ENCODE assay signal across 16 cellular contexts in the genomic region with DNA sequence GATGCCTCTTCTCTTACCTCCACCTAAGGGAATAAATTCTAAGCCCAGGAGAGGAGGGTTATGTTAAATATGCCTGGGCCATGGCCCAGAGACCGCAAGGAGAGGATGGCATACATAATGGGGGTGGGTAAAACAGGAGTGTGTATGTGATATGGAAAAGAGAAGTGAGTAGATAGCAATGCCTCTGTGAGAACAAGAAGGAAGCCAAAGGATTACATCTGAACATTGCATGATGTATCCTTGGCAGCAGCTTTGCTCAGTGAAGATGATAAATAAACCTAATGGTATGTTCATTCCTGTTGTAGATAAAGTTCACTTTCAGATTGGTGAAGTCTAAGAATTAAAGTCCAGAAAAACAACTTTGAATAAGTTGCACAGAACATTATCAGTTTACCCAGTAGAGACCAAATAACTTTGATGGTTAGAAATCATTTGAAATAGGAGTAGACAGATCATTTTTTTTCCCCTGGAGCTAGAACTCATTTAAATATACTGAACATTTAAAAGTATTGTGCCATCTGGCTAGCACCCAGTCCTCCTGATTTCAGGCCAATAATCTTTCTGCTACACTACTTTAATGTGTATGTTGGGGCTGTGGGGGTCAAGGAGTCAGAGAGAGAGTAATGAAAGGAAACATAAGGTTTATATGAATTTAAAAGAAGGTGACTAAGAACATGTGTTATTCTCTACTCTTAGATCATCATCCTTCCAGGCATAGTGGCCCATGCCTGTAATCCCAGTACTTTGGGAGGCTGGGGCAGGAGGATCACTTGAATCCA.
DNase-seq lines count a peak whose midpoint lies in the region; TF ChIP-seq lines count a peak whose summit lies in the region.
"Had no signal": no experiment of that assay in that cellular context is flagged by ENCODE, and none has a peak within 500 bp of the region (broad histone marks: within the 10 kb centered on the region; RNA-seq: fewer than 3 reads in every experiment).

No MANE protein-coding gene starts in this region.

- peaks cover 71% of the 10 kb centered on the region for H3K4me1 Mint-ChIP-seq in brain
- peaks cover 21% of the 10 kb centered on the region for H3K4me1 Mint-ChIP-seq in mesothelial cell of epicardium
- H3K4me1 Mint-ChIP-seq: activated CD8-positive, alpha-beta memory T cell treated with anti-CD3 and anti-CD28 coated beads, Interleukin-2, amount 10 ng/mL, durations not matched to agents 7 days and 5 days had no signal

- no peak overlapping the region for H3K4me3 Mint-ChIP-seq in brain
- no peak overlapping the region for H3K4me3 Mint-ChIP-seq in mesothelial cell of epicardium
- H3K4me3 Mint-ChIP-seq: activated CD8-positive, alpha-beta memory T cell treated with anti-CD3 and anti-CD28 coated beads, Interleukin-2, amount 10 ng/mL, durations not matched to agents 7 days and 5 days had no signal

- H3K27ac Mint-ChIP-seq in brain: peak overlapping the region in 4 of 5 experiments; percentile 18 to 81 (median 46)
- H3K27ac Mint-ChIP-seq in mesothelial cell of epicardium: peak overlapping the region; percentile 56
- H3K27ac Mint-ChIP-seq: activated CD8-positive, alpha-beta memory T cell treated with anti-CD3 and anti-CD28 coated beads, Interleukin-2, amount 10 ng/mL, durations not matched to agents 7 days and 5 days had no signal

- peaks cover 0 to 3% (median 0%) of the 10 kb centered on the region in 5 experiments for H3K9me3 Mint-ChIP-seq in brain
- H3K9me3 Mint-ChIP-seq in mesothelial cell of epicardium: no peaks in the 10 kb centered on the region

- DNase-seq in EH (ENCODE audit: low read depth): peak; percentile 51
- peak; percentile 71 for DNase-seq in MV-4-11 (lab: John Stamatoyannopoulos, UW)
- DNase-seq in mesothelial cell of epicardium (ENCODE audit: low spot score in 2 of 2, unreplicated experiment in 2 of 2): no peak
- no peak for DNase-seq in amygdala (lab: John Stamatoyannopoulos, UW)
- DNase-seq in kidney glomerular epithelial cell (lab: John Stamatoyannopoulos, UW): no peak
- DNase-seq in NCI-H748 treated with DMSO at 0.1 percent for 48 hours (lab: John Stamatoyannopoulos, UW): no peak
- DNase-seq: activated CD8-positive, alpha-beta memory T cell treated with anti-CD3 and anti-CD28 coated beads, Interleukin-2, amount 10 ng/mL, durations not matched to agents 7 days and 5 days; activated effector memory CD4-positive, alpha-beta T cell treated with Interleukin-2 at 50 U/mL for 16 hours; DMS153; dorsolateral prefrontal cortex; erythroblast; left cardiac atrium; mucosa of descending colon; NCI-H1105 treated with DMSO at 0.1 percent for 48 hours; NK-92 treated with Interleukin-12 subunit alpha and Interleukin-12 subunit beta, amount 100 ng/mL, for 24 hours had no signal

- no peaks in the 10 kb centered on the region for H3K36me3 Mint-ChIP-seq in brain
- no peaks in the 10 kb centered on the region for H3K36me3 Mint-ChIP-seq in mesothelial cell of epicardium
- H3K36me3 Mint-ChIP-seq: activated CD8-positive, alpha-beta memory T cell treated with anti-CD3 and anti-CD28 coated beads, Interleukin-2, amount 10 ng/mL, durations not matched to agents 7 days and 5 days had no signal

- TF ChIP-seq CTCF in brain (conservative IDR thresholded peaks at IDR 0.05) (no peak), mesothelial cell of epicardium (IDR thresholded peaks at IDR 0.05; ENCODE audit: unreplicated experiment) (no peak)

- H3K27me3 Mint-ChIP-seq in brain (no peaks in the 10 kb centered on the region), mesothelial cell of epicardium (ENCODE audit: low read depth) (no peaks in the 10 kb centered on the region)
- H3K27me3 Mint-ChIP-seq: activated CD8-positive, alpha-beta memory T cell treated with anti-CD3 and anti-CD28 coated beads, Interleukin-2, amount 10 ng/mL, durations not matched to agents 7 days and 5 days had no signal

Comparison
In these comparisons a context has a peak if more than half of its experiments do, and no peak if none do; other contexts are left out.
1. DNase-seq: peak in EH (single experiment) and MV-4-11 (single experiment); none in mesothelial cell of epicardium (0 of 2), amygdala (0 of 56), kidney glomerular epithelial cell (single experiment) and NCI-H748 treated with DMSO at 0.1 percent for 48 hours (single experiment).